8 cellular contexts compared by ENCODE assay signal in the genomic region with DNA sequence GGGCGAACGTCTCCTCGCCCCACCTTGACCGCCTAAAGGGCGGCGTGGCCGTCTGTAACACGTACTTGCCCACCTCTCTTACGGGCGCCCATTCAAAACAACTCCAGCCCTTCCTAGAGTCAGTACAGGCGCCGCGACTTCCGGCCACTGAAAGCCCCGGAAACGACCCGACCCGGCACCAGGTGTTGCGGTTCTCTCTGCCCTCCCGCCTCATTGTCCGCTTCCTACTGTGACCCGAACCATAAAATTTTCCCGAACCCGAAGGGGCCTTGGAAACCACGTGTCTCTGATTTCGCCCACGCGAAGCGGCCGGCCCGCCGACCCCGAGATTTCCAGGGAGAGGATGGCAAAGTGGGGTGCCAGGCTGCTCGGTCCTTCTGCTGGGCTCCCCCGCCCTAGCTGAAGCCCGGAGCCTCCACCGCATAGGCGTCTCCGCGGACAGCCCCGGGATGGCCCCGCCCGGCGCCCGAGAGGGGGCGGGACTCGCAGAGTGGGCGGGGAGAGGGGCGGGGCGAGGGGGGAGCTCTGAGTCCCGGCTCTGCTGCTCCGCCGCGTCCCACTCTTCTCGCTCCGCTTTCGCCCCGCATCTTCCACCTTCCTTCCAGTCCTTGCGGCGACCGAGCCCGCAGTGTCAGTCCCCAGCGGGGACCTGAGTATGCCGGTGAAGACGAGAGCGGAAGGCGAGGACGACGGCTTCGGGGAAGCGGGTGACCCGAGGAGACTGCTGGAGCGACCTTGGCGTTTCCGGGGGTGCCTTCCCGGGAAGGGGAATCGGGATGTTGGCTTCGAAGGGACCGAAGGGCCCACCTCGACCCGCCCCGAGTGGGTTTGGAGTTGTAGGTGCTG.
DNase-seq lines count a peak whose midpoint lies in the region; ATAC-seq, FAIRE-seq and TF ChIP-seq lines count a peak whose summit lies in the region.

No MANE protein-coding gene starts in this region.

- peak overlapping the region; percentile 91 for H3K4me3 ChIP-seq in retinal pigment epithelial cell (ENCODE audit: low read length)

- TF ChIP-seq CTCF in retinal pigment epithelial cell (conservative IDR thresholded peaks at IDR 0.05; ENCODE audit: low read depth, low read length) = no peak
- TF ChIP-seq CTCF in D721Med (IDR thresholded peaks at IDR 0.05; ENCODE audit: insufficient read depth, missing control alignments) = no peak

- no peak for FAIRE-seq in D721Med (lab: Jason Lieb, UNC)

- ATAC-seq in GM18511 (IDR thresholded peaks at IDR 0.05; ENCODE audit: unreplicated experiment) (peak; percentile 72), HG02981 (IDR thresholded peaks at IDR 0.05; ENCODE audit: unreplicated experiment) (peak; percentile 46)

- DNase-seq in NCI-H2029 (lab: John Stamatoyannopoulos, UW) (peak; percentile 88), T1000 (lab: John Stamatoyannopoulos, UW) (peak; percentile 90), astrocyte of the hippocampus (ENCODE audit: low read depth, low spot score) (peak; percentile 95), hypothalamus (lab: John Stamatoyannopoulos, UW) (peak in 50 of 51 donors; percentile 61 to 99 (median 86)), retinal pigment epithelial cell (ENCODE audit: low read depth) (peak; percentile 75), D721Med (ENCODE audit: insufficient read length, low spot score) (no peak)
